13 cellular contexts compared by ENCODE assay signal in genomic region chr1:74858136-74858535, GRCh38.
DNase-seq lines count a peak whose midpoint lies in the region; ATAC-seq and TF ChIP-seq lines count a peak whose summit lies in the region.
"Had no signal": no experiment of that assay in that cellular context is flagged by ENCODE, and none has a peak within 500 bp of the region (broad histone marks: within the 10 kb centered on the region; RNA-seq: fewer than 3 reads in every experiment).

No MANE protein-coding gene starts in this region.

- H3K4me3 Mint-ChIP-seq in T-cell: no peak overlapping the region
- H3K4me3 Mint-ChIP-seq: naive B cell had no signal

- no peaks in the 10 kb centered on the region for H3K4me1 Mint-ChIP-seq in T-cell
- H3K4me1 Mint-ChIP-seq: naive B cell had no signal

- ATAC-seq in GM19351 (IDR thresholded peaks at IDR 0.05; ENCODE audit: unreplicated experiment): peak; percentile 73
- peak; percentile 55 for ATAC-seq in HG02610 (IDR thresholded peaks at IDR 0.05; ENCODE audit: unreplicated experiment)
- peak; percentile 74 for ATAC-seq in HG03439 (IDR thresholded peaks at IDR 0.05; ENCODE audit: unreplicated experiment)
- ATAC-seq in T-cell (replicated peaks in 1 of 4): no peak
- ATAC-seq: right lobe of liver had no signal

- no peak for TF ChIP-seq CTCF in AG09319 (IDR thresholded peaks at IDR 0.05; ENCODE audit: low read depth, low read length)

- peaks cover 0 to 2% of the 10 kb centered on the region in 2 donors for H3K27me3 Mint-ChIP-seq in T-cell
- H3K27me3 Mint-ChIP-seq: naive B cell had no signal

- POLR2A ChIA-PET in T-cell (lab: Charles Lee): no interaction called here

- CTCF ChIA-PET in T-cell (lab: Charles Lee): no interaction called here

- peaks cover 2 to 10% (median 3%) of the 10 kb centered on the region in 3 donors for H3K9me3 Mint-ChIP-seq in T-cell

- DNase-seq in AG09319 (ENCODE audit: extremely low read depth, low read depth): peak; percentile 60
- no peak for DNase-seq in cerebellar cortex (ENCODE audit: low spot score)
- DNase-seq in T-cell: no peak
- no peak for DNase-seq in NCI-H2227 treated with DMSO at 0.1 percent for 48 hours (lab: John Stamatoyannopoulos, UW)
- DNase-seq in hepatic stellate cell (ENCODE audit: low spot score): no peak
- DNase-seq: foreskin fibroblast, kidney glomerular epithelial cell, naive B cell, NCI-H446 treated with DMSO at 0.1 percent for 48 hours, right lobe of liver had no signal

- H3K36me3 Mint-ChIP-seq in T-cell: no peaks in the 10 kb centered on the region
- H3K36me3 Mint-ChIP-seq: naive B cell had no signal

- H3K27ac Mint-ChIP-seq in T-cell: no peak overlapping the region
- H3K27ac Mint-ChIP-seq: naive B cell had no signal

Comparison
In these comparisons a context has a peak if more than half of its experiments do, and no peak if none do; other contexts are left out.
1. ATAC-seq: peak in GM19351 (single experiment), HG02610 (single experiment) and HG03439 (single experiment); none in T-cell (0 of 4).